ENCODE assay signal across 2 cellular contexts in the genomic region with DNA sequence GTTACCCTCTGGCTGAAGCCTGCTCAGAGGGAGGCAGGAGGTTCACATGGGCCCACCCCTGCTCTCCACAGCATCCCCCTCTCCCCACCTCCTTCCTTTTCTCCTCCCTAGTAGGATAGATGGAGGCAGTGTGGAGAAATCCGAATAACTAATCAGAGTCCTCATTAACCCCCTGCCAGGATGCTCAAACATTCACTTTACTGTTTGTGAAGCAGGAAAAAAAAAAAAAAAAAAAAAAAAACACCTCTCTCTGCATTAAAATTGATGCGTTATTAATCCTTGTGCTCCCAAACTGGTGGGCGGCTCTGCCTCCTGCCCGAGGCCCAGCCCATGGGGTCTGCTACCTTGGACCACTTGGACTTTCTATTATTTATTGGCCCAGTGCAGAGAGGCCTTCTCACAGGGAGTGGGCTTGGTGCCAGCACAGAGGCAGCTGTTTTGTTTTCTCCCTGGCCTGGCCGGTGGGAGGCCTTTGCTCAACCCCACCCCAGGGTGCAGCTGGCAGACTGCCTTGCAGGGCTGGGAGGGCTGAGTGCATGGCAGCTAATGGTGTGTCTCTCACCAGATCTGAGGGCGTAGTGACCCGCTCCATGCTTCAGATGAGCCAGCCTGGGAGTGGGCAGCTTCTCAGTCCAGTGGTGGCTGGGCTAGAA.
TF ChIP-seq lines count a peak whose summit lies in the region.

No MANE protein-coding gene starts in this region.

TF ChIP-seq in SK-N-SH, 30 proteins besides CTCF, POLR2A, EP300 and RAD21:
- no peak for TF ChIP-seq USF2 (IDR thresholded peaks at IDR 0.05; ENCODE audit: borderline replicate concordance, low read depth, low read length)
- TF ChIP-seq GABPA (IDR thresholded peaks at IDR 0.05; ENCODE audit: low read depth), result no peak
- TF ChIP-seq ELF1 (IDR thresholded peaks at IDR 0.05), result no peak
- TF ChIP-seq TCF12 (IDR thresholded peaks at IDR 0.05), result no peak
- TF ChIP-seq SMC3 (IDR thresholded peaks at IDR 0.05; ENCODE audit: low read depth, low read length), result no peak

TF ChIP-seq in SK-N-SH treated with all-trans-retinoic acid at 6 μM for 48 hours, 23 proteins besides CTCF, POLR2A, EP300 and RAD21:
- TF ChIP-seq, protein P1, sequence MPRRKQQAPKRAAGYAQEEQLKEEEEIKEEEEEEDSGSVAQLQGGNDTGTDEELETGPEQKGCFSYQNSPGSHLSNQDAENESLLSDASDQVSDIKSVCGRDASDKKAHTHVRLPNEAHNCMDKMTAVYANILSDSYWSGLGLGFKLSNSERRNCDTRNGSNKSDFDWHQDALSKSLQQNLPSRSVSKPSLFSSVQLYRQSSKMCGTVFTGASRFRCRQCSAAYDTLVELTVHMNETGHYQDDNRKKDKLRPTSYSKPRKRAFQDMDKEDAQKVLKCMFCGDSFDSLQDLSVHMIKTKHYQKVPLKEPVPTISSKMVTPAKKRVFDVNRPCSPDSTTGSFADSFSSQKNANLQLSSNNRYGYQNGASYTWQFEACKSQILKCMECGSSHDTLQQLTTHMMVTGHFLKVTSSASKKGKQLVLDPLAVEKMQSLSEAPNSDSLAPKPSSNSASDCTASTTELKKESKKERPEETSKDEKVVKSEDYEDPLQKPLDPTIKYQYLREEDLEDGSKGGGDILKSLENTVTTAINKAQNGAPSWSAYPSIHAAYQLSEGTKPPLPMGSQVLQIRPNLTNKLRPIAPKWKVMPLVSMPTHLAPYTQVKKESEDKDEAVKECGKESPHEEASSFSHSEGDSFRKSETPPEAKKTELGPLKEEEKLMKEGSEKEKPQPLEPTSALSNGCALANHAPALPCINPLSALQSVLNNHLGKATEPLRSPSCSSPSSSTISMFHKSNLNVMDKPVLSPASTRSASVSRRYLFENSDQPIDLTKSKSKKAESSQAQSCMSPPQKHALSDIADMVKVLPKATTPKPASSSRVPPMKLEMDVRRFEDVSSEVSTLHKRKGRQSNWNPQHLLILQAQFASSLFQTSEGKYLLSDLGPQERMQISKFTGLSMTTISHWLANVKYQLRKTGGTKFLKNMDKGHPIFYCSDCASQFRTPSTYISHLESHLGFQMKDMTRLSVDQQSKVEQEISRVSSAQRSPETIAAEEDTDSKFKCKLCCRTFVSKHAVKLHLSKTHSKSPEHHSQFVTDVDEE (CRISPR knock-in tag; IDR thresholded peaks at IDR 0.05), result no peak
